13 cellular contexts compared by ENCODE assay signal in the genomic region with DNA sequence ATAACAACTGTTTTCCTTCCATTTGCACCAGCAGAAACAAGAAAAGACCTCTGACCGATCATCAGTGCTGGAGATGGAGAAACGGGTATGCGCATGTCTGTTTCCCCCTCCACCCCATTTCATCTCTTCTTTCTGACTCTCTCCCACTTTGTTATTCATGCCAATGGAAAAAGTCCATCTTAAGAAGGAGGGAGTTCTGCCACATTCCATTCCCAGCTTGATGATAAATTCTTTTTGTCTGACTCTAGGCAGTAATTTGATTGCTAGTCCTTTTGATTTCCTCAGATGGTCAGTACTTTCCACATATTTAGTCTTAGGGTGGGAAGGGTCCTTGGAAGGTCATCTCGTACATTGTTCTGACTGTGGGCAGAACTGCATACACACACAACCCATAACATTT.
A peak's percentile ranks its signal among the peaks of the same experiment; 100 is the strongest.
DNase-seq lines count a peak whose midpoint lies in the region; ATAC-seq, FAIRE-seq and TF ChIP-seq lines count a peak whose summit lies in the region.
"Had no signal": no experiment of that assay in that cellular context is flagged by ENCODE, and none has a peak within 500 bp of the region (broad histone marks: within the 10 kb centered on the region; RNA-seq: fewer than 3 reads in every experiment).

No MANE protein-coding gene starts in this region.

- no peaks in the 10 kb centered on the region for H3K79me2 ChIP-seq in HepG2 (ENCODE audit: insufficient read depth, low read length)

- TF ChIP-seq RAD21 in HepG2 (CRISPR knock-in tag; IDR thresholded peaks at IDR 0.05) = no peak

- no peak overlapping the region for H3K9ac ChIP-seq in HepG2 (ENCODE audit: insufficient read depth, low read depth, low read length)

- no peak overlapping the region for H2AFZ ChIP-seq in HepG2 (ENCODE audit: low read length)

- in situ Hi-C loops in HepG2 (cut with HindIII; ENCODE audit: extremely low pct_ligation_motif_present, low pct_unique_long_range_greater_than_20kb) = no loop called here

- TF ChIP-seq CTCF in RWPE2 (IDR thresholded peaks at IDR 0.05; ENCODE audit: poor library complexity, severe bottlenecking) (no peak), psoas muscle (IDR thresholded peaks at IDR 0.05) (no peak), HepG2 (CRISPR knock-in tag; IDR thresholded peaks at IDR 0.05) (no peak)

- peaks cover 30% of the 10 kb centered on the region for H3K4me1 ChIP-seq in RWPE2 (ENCODE audit: insufficient read depth, poor library complexity, severe bottlenecking)
- peaks cover 9% of the 10 kb centered on the region for H3K4me1 ChIP-seq in psoas muscle
- H3K4me1 ChIP-seq in HepG2 (ENCODE audit: insufficient read depth, low read length) = no peaks in the 10 kb centered on the region

- no peak for TF ChIP-seq POLR2A in HepG2 (IDR thresholded peaks at IDR 0.05; ENCODE audit: insufficient read depth in 1 of 2, low read depth in 2 of 2, low read length in 2 of 2)

- H3K36me3 ChIP-seq in RWPE2 (ENCODE audit: low read depth) (no peaks in the 10 kb centered on the region), psoas muscle (ENCODE audit: insufficient read depth in 1 of 2, low read depth in 1 of 2) (peaks cover 4 to 96% of the 10 kb centered on the region in 2 donors), HepG2 (replicated peaks in 1 of 2; ENCODE audit: control insufficient read depth in 1 of 2, insufficient read depth in 2 of 2, low read length in 2 of 2) (peaks cover 2 to 40% of the 10 kb centered on the region in 2 experiments; a peak in 4 of 5 replicates)

- H3K4me2 ChIP-seq in HepG2 (ENCODE audit: low read depth, low read length) = no peak overlapping the region

- no peaks in the 10 kb centered on the region for H3K27me3 ChIP-seq in RWPE2 (ENCODE audit: insufficient read depth, poor library complexity, severe bottlenecking)
- H3K27me3 ChIP-seq in psoas muscle (ENCODE audit: insufficient read depth in 3 of 3, low read length in 2 of 3) = no peaks in the 10 kb centered on the region
- no peaks in the 10 kb centered on the region for H3K27me3 ChIP-seq in HepG2 (ENCODE audit: control insufficient read depth in 1 of 2, insufficient read depth in 2 of 2, low read length in 2 of 2)
- H3K27me3 ChIP-seq: right lobe of liver had no signal

- no peak for FAIRE-seq in HepG2 (lab: Jason Lieb, UNC)

- no peak overlapping the region for H3K4me3 ChIP-seq in RWPE2 (ENCODE audit: severe bottlenecking)
- no peak overlapping the region for H3K4me3 ChIP-seq in psoas muscle
- no peak overlapping the region for H3K4me3 ChIP-seq in HepG2 (replicated peaks in 1 of 3; ENCODE audit: insufficient read depth in 1 of 3, low read depth in 2 of 3, low read length in 3 of 3)
- H3K4me3 ChIP-seq: right lobe of liver had no signal

- H3K9me3 ChIP-seq in RWPE2 (ENCODE audit: severe bottlenecking) (no peaks in the 10 kb centered on the region), psoas muscle (no peaks in the 10 kb centered on the region), HepG2 (ENCODE audit: low read length) (no peaks in the 10 kb centered on the region)
- H3K9me3 ChIP-seq: right lobe of liver had no signal

- DNase-seq in ELF-1 (ENCODE audit: low read depth, low spot score) (peak; percentile 32), RWPE2 (ENCODE audit: low spot score) (no peak), fibroblast of peridontal ligament (ENCODE audit: extremely low read depth) (peak; percentile 90), psoas muscle (no peak), HepG2 (ENCODE audit: low spot score) (no peak), MV-4-11 (lab: John Stamatoyannopoulos, UW) (no peak)
- no peak for DNase-seq in activated naive CD4-positive, alpha-beta T cell treated with anti-CD3 and anti-CD28 coated beads, Interleukin-2, amount 50 U/mL, for 16 hours
- DNase-seq: activated CD4-positive, alpha-beta memory T cell treated with anti-CD3 and anti-CD28 coated beads, Interleukin-2, amount 10 ng/mL, durations not matched to agents 7 days and 5 days; erythroblast; NCI-H526; right lobe of liver; stimulated activated CD8-positive, alpha-beta memory T cell treated with anti-CD3 and anti-CD28 coated beads, Interleukin-4, amount 100 ng/mL, for 48 hours had no signal

- WGBS in psoas muscle, 3 donors = 79 to 87% (median 85%) methylated on average over 4 of the region's 4 CpGs
- 94% methylated on average over 4 of the region's 4 CpGs for WGBS in HepG2 (ENCODE audit: low lambda C conversion rate)

- CTCF ChIA-PET in HepG2 (lab: Yijun Ruan, JAX; ENCODE audit: low intra/inter-chr PET ratio, low total read pairs) = no interaction called here

- H3K27ac ChIP-seq in RWPE2 (ENCODE audit: poor library complexity, severe bottlenecking) (peak overlapping the region; percentile 10), psoas muscle (peak overlapping the region; percentile 28), HepG2 (ENCODE audit: extremely low read length, insufficient read depth, low read length) (no peak overlapping the region)

- no TSS peak for BruUV-seq in HepG2 (replicated peaks; lab: Mats Ljungman, UMichigan)

- ATAC-seq in RWPE2 (ENCODE audit: low read depth) (peak; percentile 56; the same call in 2 of the 3 replicates), psoas muscle (no peak), HG02798 (IDR thresholded peaks at IDR 0.05; ENCODE audit: poor library complexity, unreplicated experiment) (no peak), HepG2 (no peak)
- ATAC-seq: right lobe of liver had no signal

- POLR2A ChIA-PET in HepG2 (lab: Yijun Ruan, JAX) = no interaction called here

- TF ChIP-seq EP300 in HepG2 (IDR thresholded peaks at IDR 0.05; ENCODE audit: low read depth in 2 of 2, low read length in 2 of 2) = no peak
- no peak for TF ChIP-seq EP300 in HepG2 (CRISPR knock-in tag; IDR thresholded peaks at IDR 0.05; ENCODE audit: borderline replicate concordance)

- intact Hi-C loops in psoas muscle (cut with DNase I) (no loop called here), HepG2 (cut with micrococcal nuclease; ENCODE audit: unreplicated experiment) (no loop called here)

- H4K20me1 ChIP-seq in HepG2 (ENCODE audit: insufficient read depth, low read length) = no peaks in the 10 kb centered on the region

TF ChIP-seq in HepG2, 621 proteins besides CTCF, POLR2A, EP300 and RAD21:
- TF ChIP-seq CHCHD3 (CRISPR knock-in tag; IDR thresholded peaks at IDR 0.05) (no peak), ZMYM2 (CRISPR knock-in tag; IDR thresholded peaks at IDR 0.05) (no peak), SAFB2 (CRISPR knock-in tag; IDR thresholded peaks at IDR 0.05; ENCODE audit: borderline replicate concordance, low read depth) (no peak), ELF3 (CRISPR knock-in tag; IDR thresholded peaks at IDR 0.05) (no peak), NFAT5 (CRISPR knock-in tag; IDR thresholded peaks at IDR 0.05) (no peak), PHF8 (CRISPR knock-in tag; IDR thresholded peaks at IDR 0.05) (no peak), WIZ (CRISPR knock-in tag; IDR thresholded peaks at IDR 0.05) (no peak)
- TF ChIP-seq, protein P1, sequence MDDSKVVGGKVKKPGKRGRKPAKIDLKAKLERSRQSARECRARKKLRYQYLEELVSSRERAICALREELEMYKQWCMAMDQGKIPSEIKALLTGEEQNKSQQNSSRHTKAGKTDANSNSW (CRISPR knock-in tag; IDR thresholded peaks at IDR 0.05; ENCODE audit: borderline replicate concordance) = no peak

Comparison
In these comparisons a context has a peak if more than half of its experiments do, and no peak if none do; other contexts are left out.
1. DNase-seq: peak in ELF-1 (single experiment) and fibroblast of peridontal ligament (single experiment); none in RWPE2 (single experiment), psoas muscle (0 of 2), activated naive CD4-positive, alpha-beta T cell treated with anti-CD3 and anti-CD28 coated beads, Interleukin-2, amount 50 U/mL, for 16 hours (single experiment), HepG2 (single experiment) and MV-4-11 (single experiment).